Comparison of ENCODE assay signal across 22 cellular contexts in genomic region chr2:238901461-238902057, GRCh38. TPM values are rescaled to one million over a fixed set of nuclear protein-coding genes. Genes with fewer than 3 reads are reported as not detected.
DNase-seq lines count a peak whose midpoint lies in the region; ATAC-seq and TF ChIP-seq lines count a peak whose summit lies in the region.
"Had no signal": no experiment of that assay in that cellular context is flagged by ENCODE, and none has a peak within 500 bp of the region (broad histone marks: within the 10 kb centered on the region; RNA-seq: fewer than 3 reads in every experiment).

No MANE protein-coding gene starts in this region.

- no peak overlapping the region for H3K4me2 ChIP-seq in neuronal stem cell (ENCODE audit: insufficient read depth, low read length, poor library complexity, severe bottlenecking)

- no peak overlapping the region for H2AFZ ChIP-seq in neuronal stem cell (ENCODE audit: low read length)

- peak overlapping the region; percentile 20 for H2AK5ac ChIP-seq in neuronal stem cell (ENCODE audit: low read depth, low read length)

- H2BK120ac ChIP-seq in neuronal stem cell (ENCODE audit: low read depth, low read length), result peak overlapping the region; percentile 6

- peak overlapping the region; percentile 66 for H2BK15ac ChIP-seq in neuronal stem cell (ENCODE audit: low read length)

- H3K27me3 ChIP-seq in esophagus squamous epithelium (no peaks in the 10 kb centered on the region), neuronal stem cell (ENCODE audit: control insufficient read depth in 3 of 3, insufficient read depth in 3 of 3, low read depth in 1 of 3, low read length in 3 of 3) (peaks cover 0 to 12% (median 2%) of the 10 kb centered on the region in 3 experiments), uterus (no peaks in the 10 kb centered on the region)
- H3K27me3 ChIP-seq: BE2C, MG63 had no signal

- H3K4me1 ChIP-seq in esophagus squamous epithelium (peaks cover 0 to 24% (median 15%) of the 10 kb centered on the region in 3 donors), neuronal stem cell (ENCODE audit: control insufficient read depth in 2 of 2, insufficient read depth in 1 of 2, low read depth in 1 of 2, low read length in 2 of 2) (peaks cover 0 to 16% of the 10 kb centered on the region in 2 donors), uterus (peaks cover 8 to 16% of the 10 kb centered on the region in 2 donors)
- H3K4me1 ChIP-seq: BE2C had no signal

- TF ChIP-seq POLR2A in esophagus squamous epithelium (IDR thresholded peaks at IDR 0.05), result no peak
- TF ChIP-seq POLR2A in uterus (IDR thresholded peaks at IDR 0.05), result no peak

- H2BK12ac ChIP-seq in neuronal stem cell (ENCODE audit: low read length), result no peak overlapping the region

- no peak overlapping the region for H3K14ac ChIP-seq in neuronal stem cell (ENCODE audit: low read length)

- intact Hi-C loops in esophagus squamous epithelium (cut with DNase I), result no loop called here
- intact Hi-C loops in uterus (cut with DNase I; ENCODE audit: low total_unique reads), result loop anchor here (5.0 kb wide), 1 partner anchor 59 kb away; no protein-coding TSS in a partner anchor

- no peak for ATAC-seq in activated CD4-positive, CD25-positive, alpha-beta regulatory T cell treated with anti-CD3 and anti-CD28 coated beads, Interleukin-2, amount 50 U/mL, for 24 hours
- ATAC-seq in GM18498 (IDR thresholded peaks at IDR 0.05; ENCODE audit: unreplicated experiment), result no peak

- WGBS in esophagus squamous epithelium, 2 donors, result 84 to 97% methylated on average over 3 to 5 of the region's 14 CpGs
- no CpG with 5 or more reads among the region's 14 CpGs for WGBS in neuronal stem cell (ENCODE audit: extremely low coverage in 2 of 2, insufficient read length in 2 of 2, insufficient replicate concordance in 1 of 2), 2 donors

- H2BK5ac ChIP-seq in neuronal stem cell (ENCODE audit: low read length), result peak overlapping the region; percentile 55

- no peaks in the 10 kb centered on the region for H3K79me1 ChIP-seq in neuronal stem cell (ENCODE audit: low read depth, low read length)

- H3K9ac ChIP-seq in neuronal stem cell (ENCODE audit: low read depth, low read length, poor library complexity), result peak overlapping the region; percentile 12

- DNase-seq in NCI-H1694 (lab: John Stamatoyannopoulos, UW) (peak; percentile 6), NCI-H1694 treated with DMSO at 0.1 percent for 48 hours (lab: John Stamatoyannopoulos, UW) (no peak), esophagus squamous epithelium (lab: John Stamatoyannopoulos, UW) (no peak), neuronal stem cell (ENCODE audit: low spot score) (no peak), uterus (no peak), 8988T (no peak)
- DNase-seq: ACHN, BE2C, DMS153, KBM-7, MG63, NCI-H1105 treated with DMSO at 0.1 percent for 48 hours, NCI-H146, NCI-H2029 treated with DMSO at 0.1 percent for 48 hours, NCI-H446 treated with DMSO at 0.1 percent for 48 hours, NCI-H526 treated with DMSO at 0.1 percent for 48 hours, SHP77 had no signal

- no peaks in the 10 kb centered on the region for H3K9me3 ChIP-seq in esophagus squamous epithelium
- peaks cover 0 to 5% of the 10 kb centered on the region in 2 donors for H3K9me3 ChIP-seq in neuronal stem cell (replicated peaks in 1 of 2; ENCODE audit: control insufficient read depth in 2 of 2, insufficient read depth in 1 of 2, low read depth in 1 of 2, low read length in 2 of 2)
- no peaks in the 10 kb centered on the region for H3K9me3 ChIP-seq in uterus
- H3K9me3 ChIP-seq: BE2C, MG63 had no signal

- no peak overlapping the region for H4K91ac ChIP-seq in neuronal stem cell (ENCODE audit: low read depth, low read length, poor library complexity)

- H3K4me3 ChIP-seq in esophagus squamous epithelium (no peak overlapping the region), neuronal stem cell (ENCODE audit: low read length in 2 of 2) (no peak overlapping the region), uterus (no peak overlapping the region)
- H3K4me3 ChIP-seq: MG63 had no signal

- H3K23ac ChIP-seq in neuronal stem cell (ENCODE audit: low read depth, low read length, poor library complexity), result no peak overlapping the region

- peak overlapping the region in 3 of 4 donors; percentile 6 to 48 (median 25) for H3K27ac ChIP-seq in esophagus squamous epithelium
- H3K27ac ChIP-seq in neuronal stem cell (replicated peaks; ENCODE audit: low read length), result no peak overlapping the region
- H3K27ac ChIP-seq in uterus, result peak overlapping the region; percentile 30 to 76
- H3K27ac ChIP-seq: 22Rv1, RWPE1 had no signal

- no peak overlapping the region for H3K4ac ChIP-seq in neuronal stem cell (ENCODE audit: low read length)

- H4K8ac ChIP-seq in neuronal stem cell (ENCODE audit: low read depth, low read length), result no peak overlapping the region

- TF ChIP-seq CTCF in esophagus squamous epithelium (IDR thresholded peaks at IDR 0.05) (no peak), uterus (IDR thresholded peaks at IDR 0.05) (no peak)

- no peaks in the 10 kb centered on the region for H3K36me3 ChIP-seq in esophagus squamous epithelium
- no peaks in the 10 kb centered on the region for H3K36me3 ChIP-seq in neuronal stem cell (replicated peaks in 1 of 2; ENCODE audit: control insufficient read depth in 2 of 2, insufficient read depth in 2 of 2, low read length in 2 of 2)
- H3K36me3 ChIP-seq in uterus, result no peaks in the 10 kb centered on the region
- H3K36me3 ChIP-seq: BE2C, MG63 had no signal

- H3K18ac ChIP-seq in neuronal stem cell (ENCODE audit: low read length), result peak overlapping the region; percentile 70

RNA-seq across cellular contexts. Expression of gene TWIST2, which starts 53.7 kb away (rescaled TPM):
- total RNA-seq in esophagus squamous epithelium (10 to 100 TPM in 1 of 4 donors, 1 to 10 TPM in 3; 3.1 to 33.0 (median 4.9) TPM), uterus (100 to 1,000 TPM in 1 of 4 donors, 10 to 100 TPM in 3; 28.1 to 199 (median 63.9) TPM)
- polyA plus RNA-seq in neuronal stem cell (2013, experiment 1 of 2), result 2.1 TPM
- 2.4 TPM for polyA plus RNA-seq in neuronal stem cell (2013, experiment 2 of 2)
- total RNA-seq: SK-MEL-5 had no signal
